In the genomic region with DNA sequence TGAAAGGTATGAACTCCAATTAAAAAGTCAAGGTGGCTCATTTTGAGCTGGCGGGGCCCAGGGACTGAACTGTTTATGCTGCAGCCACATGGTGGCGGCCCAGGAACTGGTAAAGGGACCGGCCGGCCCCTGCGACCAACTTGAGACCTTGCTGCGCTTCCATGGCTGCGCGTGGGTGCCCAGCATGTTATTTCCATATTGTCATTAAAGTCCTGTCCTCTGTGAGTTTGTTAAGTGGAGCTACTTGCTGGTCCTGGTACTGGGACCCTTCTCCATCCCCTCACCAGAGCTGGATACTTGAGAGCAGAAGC, we compare ENCODE assay signal across 1 cellular context.
TF ChIP-seq lines count a peak whose summit lies in the region.

No MANE protein-coding gene starts in this region.

TF ChIP-seq in WTC11, 78 proteins besides CTCF, POLR2A, EP300 and RAD21 (continued from another document):
- TF ChIP-seq, protein P1, sequence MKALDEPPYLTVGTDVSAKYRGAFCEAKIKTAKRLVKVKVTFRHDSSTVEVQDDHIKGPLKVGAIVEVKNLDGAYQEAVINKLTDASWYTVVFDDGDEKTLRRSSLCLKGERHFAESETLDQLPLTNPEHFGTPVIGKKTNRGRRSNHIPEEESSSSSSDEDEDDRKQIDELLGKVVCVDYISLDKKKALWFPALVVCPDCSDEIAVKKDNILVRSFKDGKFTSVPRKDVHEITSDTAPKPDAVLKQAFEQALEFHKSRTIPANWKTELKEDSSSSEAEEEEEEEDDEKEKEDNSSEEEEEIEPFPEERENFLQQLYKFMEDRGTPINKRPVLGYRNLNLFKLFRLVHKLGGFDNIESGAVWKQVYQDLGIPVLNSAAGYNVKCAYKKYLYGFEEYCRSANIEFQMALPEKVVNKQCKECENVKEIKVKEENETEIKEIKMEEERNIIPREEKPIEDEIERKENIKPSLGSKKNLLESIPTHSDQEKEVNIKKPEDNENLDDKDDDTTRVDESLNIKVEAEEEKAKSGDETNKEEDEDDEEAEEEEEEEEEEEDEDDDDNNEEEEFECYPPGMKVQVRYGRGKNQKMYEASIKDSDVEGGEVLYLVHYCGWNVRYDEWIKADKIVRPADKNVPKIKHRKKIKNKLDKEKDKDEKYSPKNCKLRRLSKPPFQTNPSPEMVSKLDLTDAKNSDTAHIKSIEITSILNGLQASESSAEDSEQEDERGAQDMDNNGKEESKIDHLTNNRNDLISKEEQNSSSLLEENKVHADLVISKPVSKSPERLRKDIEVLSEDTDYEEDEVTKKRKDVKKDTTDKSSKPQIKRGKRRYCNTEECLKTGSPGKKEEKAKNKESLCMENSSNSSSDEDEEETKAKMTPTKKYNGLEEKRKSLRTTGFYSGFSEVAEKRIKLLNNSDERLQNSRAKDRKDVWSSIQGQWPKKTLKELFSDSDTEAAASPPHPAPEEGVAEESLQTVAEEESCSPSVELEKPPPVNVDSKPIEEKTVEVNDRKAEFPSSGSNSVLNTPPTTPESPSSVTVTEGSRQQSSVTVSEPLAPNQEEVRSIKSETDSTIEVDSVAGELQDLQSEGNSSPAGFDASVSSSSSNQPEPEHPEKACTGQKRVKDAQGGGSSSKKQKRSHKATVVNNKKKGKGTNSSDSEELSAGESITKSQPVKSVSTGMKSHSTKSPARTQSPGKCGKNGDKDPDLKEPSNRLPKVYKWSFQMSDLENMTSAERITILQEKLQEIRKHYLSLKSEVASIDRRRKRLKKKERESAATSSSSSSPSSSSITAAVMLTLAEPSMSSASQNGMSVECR (CRISPR knock-in tag; IDR thresholded peaks at IDR 0.05; ENCODE audit: borderline replicate concordance), result no peak
- no peak for TF ChIP-seq CREM (CRISPR knock-in tag; IDR thresholded peaks at IDR 0.05)
- TF ChIP-seq HMGA2 (CRISPR knock-in tag; IDR thresholded peaks at IDR 0.05), result no peak
